Comparison of ENCODE assay signal across 1 cellular context in the genomic region with DNA sequence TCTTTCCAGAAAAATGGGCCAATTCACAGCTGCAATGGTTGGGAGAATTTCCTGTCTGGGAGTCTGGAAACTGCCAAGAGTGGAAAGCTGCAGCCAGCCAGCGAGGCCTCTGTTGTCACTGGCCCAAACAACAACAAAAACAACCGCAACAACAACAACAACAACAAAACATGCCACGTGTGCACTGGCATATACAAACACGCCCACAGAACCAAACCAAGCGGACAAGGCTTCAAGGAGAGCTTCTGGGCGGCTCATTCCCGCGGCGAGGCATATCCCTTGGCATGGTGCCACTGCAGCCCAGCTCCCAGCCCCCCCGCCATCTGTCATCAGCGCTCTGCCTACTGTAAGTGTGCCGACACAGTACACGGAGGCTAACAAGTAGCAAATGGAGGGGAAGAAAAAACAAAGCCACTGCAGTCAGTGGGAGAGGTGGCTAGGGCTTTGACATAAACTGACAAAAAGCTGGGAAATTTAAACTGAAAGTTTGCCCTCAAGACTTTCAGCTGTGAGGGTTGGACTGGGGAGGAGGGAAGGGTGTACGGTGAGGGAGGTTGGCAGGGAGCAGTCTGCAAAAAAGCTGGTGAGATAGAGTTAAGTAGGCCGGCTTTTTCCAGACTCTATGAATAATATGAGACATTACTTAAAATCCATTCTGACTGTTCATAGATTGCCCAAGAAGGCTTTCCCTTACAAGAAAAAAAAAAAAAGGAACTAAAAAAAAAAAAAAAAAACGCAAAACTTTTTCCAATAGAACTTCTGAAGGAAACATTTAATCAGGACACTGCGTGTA.
A peak's percentile ranks its signal among the peaks of the same experiment; 100 is the strongest.
TF ChIP-seq lines count a peak whose summit lies in the region.

No MANE protein-coding gene starts in this region.

TF ChIP-seq in HEK293, 187 proteins besides CTCF, POLR2A, EP300 and RAD21 (continued from another document and continues in another):
- TF ChIP-seq, protein P1, sequence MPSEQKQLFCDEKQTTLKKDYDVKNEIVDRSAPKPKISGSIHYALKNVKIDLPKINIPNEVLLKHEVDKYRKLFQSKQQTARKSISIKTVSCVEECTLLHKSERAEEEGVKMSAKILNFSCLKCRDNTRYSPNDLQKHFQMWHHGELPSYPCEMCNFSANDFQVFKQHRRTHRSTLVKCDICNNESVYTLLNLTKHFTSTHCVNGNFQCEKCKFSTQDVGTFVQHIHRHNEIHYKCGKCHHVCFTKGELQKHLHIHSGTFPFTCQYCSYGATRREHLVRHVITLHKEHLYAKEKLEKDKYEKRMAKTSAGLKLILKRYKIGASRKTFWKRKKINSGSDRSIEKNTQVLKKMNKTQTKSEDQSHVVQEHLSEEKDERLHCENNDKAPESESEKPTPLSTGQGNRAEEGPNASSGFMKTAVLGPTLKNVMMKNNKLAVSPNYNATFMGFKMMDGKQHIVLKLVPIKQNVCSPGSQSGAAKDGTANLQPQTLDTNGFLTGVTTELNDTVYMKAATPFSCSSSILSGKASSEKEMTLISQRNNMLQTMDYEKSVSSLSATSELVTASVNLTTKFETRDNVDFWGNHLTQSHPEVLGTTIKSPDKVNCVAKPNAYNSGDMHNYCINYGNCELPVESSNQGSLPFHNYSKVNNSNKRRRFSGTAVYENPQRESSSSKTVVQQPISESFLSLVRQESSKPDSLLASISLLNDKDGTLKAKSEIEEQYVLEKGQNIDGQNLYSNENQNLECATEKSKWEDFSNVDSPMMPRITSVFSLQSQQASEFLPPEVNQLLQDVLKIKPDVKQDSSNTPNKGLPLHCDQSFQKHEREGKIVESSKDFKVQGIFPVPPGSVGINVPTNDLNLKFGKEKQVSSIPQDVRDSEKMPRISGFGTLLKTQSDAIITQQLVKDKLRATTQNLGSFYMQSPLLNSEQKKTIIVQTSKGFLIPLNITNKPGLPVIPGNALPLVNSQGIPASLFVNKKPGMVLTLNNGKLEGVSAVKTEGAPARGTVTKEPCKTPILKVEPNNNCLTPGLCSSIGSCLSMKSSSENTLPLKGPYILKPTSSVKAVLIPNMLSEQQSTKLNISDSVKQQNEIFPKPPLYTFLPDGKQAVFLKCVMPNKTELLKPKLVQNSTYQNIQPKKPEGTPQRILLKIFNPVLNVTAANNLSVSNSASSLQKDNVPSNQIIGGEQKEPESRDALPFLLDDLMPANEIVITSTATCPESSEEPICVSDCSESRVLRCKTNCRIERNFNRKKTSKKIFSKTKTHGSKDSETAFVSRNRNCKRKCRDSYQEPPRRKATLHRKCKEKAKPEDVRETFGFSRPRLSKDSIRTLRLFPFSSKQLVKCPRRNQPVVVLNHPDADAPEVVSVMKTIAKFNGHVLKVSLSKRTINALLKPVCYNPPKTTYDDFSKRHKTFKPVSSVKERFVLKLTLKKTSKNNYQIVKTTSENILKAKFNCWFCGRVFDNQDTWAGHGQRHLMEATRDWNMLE (tag by site-specific recombination; conservative IDR thresholded peaks at IDR 0.05; ENCODE audit: low read depth): no peak
- no peak for TF ChIP-seq ZFP3 (tag by site-specific recombination; IDR thresholded peaks at IDR 0.05; ENCODE audit: low read depth)
- TF ChIP-seq ZNF585B (tag by site-specific recombination; IDR thresholded peaks at IDR 0.05): no peak
- TF ChIP-seq, protein P2, sequence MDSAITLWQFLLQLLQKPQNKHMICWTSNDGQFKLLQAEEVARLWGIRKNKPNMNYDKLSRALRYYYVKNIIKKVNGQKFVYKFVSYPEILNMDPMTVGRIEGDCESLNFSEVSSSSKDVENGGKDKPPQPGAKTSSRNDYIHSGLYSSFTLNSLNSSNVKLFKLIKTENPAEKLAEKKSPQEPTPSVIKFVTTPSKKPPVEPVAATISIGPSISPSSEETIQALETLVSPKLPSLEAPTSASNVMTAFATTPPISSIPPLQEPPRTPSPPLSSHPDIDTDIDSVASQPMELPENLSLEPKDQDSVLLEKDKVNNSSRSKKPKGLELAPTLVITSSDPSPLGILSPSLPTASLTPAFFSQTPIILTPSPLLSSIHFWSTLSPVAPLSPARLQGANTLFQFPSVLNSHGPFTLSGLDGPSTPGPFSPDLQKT (IDR thresholded peaks at IDR 0.05; ENCODE audit: borderline replicate concordance, low read depth, low read length): no peak
- no peak for TF ChIP-seq ZNF114 (tag by site-specific recombination; IDR thresholded peaks at IDR 0.05)
- TF ChIP-seq, protein P3, sequence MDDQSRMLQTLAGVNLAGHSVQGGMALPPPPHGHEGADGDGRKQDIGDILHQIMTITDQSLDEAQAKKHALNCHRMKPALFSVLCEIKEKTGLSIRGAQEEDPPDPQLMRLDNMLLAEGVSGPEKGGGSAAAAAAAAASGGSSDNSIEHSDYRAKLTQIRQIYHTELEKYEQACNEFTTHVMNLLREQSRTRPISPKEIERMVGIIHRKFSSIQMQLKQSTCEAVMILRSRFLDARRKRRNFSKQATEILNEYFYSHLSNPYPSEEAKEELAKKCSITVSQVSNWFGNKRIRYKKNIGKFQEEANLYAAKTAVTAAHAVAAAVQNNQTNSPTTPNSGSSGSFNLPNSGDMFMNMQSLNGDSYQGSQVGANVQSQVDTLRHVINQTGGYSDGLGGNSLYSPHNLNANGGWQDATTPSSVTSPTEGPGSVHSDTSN (CRISPR knock-in tag; IDR thresholded peaks at IDR 0.05): no peak
- TF ChIP-seq, protein P4, sequence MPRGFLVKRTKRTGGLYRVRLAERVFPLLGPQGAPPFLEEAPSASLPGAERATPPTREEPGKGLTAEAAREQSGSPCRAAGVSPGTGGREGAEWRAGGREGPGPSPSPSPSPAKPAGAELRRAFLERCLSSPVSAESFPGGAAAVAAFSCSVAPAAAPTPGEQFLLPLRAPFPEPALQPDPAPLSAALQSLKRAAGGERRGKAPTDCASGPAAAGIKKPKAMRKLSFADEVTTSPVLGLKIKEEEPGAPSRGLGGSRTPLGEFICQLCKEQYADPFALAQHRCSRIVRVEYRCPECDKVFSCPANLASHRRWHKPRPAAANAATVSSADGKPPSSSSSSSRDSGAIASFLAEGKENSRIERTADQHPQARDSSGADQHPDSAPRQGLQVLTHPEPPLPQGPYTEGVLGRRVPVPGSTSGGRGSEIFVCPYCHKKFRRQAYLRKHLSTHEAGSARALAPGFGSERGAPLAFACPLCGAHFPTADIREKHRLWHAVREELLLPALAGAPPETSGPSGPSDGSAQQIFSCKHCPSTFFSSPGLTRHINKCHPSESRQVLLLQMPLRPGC (tag by site-specific recombination; IDR thresholded peaks at IDR 0.05): no peak
- no peak for TF ChIP-seq ZNF433 (tag by site-specific recombination; IDR thresholded peaks at IDR 0.05; ENCODE audit: low read depth)
- TF ChIP-seq ZNF596 (tag by site-specific recombination; IDR thresholded peaks at IDR 0.05): no peak
- TF ChIP-seq ZBTB48 (tag by site-specific recombination; IDR thresholded peaks at IDR 0.05): peak; percentile 87
- no peak for TF ChIP-seq ZNF404 (tag by site-specific recombination; IDR thresholded peaks at IDR 0.05)
- TF ChIP-seq ZFP69B (tag by site-specific recombination; IDR thresholded peaks at IDR 0.05): no peak
- TF ChIP-seq ZNF843 (tag by site-specific recombination; IDR thresholded peaks at IDR 0.05): 0 out of 2 replicates have a peak, but pooled peaks have one; percentile 45
- TF ChIP-seq, protein P5, sequence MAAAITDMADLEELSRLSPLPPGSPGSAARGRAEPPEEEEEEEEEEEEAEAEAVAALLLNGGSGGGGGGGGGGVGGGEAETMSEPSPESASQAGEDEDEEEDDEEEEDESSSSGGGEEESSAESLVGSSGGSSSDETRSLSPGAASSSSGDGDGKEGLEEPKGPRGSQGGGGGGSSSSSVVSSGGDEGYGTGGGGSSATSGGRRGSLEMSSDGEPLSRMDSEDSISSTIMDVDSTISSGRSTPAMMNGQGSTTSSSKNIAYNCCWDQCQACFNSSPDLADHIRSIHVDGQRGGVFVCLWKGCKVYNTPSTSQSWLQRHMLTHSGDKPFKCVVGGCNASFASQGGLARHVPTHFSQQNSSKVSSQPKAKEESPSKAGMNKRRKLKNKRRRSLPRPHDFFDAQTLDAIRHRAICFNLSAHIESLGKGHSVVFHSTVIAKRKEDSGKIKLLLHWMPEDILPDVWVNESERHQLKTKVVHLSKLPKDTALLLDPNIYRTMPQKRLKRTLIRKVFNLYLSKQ (tag by site-specific recombination; IDR thresholded peaks at IDR 0.05; ENCODE audit: borderline replicate concordance): no peak
- TF ChIP-seq ZBTB20 (tag by site-specific recombination; IDR thresholded peaks at IDR 0.05): no peak
- TF ChIP-seq ZNF670 (tag by site-specific recombination; IDR thresholded peaks at IDR 0.05; ENCODE audit: low read depth): no peak
- no peak for TF ChIP-seq ZNF155 (tag by site-specific recombination; IDR thresholded peaks at IDR 0.05)
- TF ChIP-seq IKZF3 (tag by site-specific recombination; IDR thresholded peaks at IDR 0.05): 0 out of 2 replicates have a peak, but pooled peaks have one; percentile 42
- TF ChIP-seq, protein P6, sequence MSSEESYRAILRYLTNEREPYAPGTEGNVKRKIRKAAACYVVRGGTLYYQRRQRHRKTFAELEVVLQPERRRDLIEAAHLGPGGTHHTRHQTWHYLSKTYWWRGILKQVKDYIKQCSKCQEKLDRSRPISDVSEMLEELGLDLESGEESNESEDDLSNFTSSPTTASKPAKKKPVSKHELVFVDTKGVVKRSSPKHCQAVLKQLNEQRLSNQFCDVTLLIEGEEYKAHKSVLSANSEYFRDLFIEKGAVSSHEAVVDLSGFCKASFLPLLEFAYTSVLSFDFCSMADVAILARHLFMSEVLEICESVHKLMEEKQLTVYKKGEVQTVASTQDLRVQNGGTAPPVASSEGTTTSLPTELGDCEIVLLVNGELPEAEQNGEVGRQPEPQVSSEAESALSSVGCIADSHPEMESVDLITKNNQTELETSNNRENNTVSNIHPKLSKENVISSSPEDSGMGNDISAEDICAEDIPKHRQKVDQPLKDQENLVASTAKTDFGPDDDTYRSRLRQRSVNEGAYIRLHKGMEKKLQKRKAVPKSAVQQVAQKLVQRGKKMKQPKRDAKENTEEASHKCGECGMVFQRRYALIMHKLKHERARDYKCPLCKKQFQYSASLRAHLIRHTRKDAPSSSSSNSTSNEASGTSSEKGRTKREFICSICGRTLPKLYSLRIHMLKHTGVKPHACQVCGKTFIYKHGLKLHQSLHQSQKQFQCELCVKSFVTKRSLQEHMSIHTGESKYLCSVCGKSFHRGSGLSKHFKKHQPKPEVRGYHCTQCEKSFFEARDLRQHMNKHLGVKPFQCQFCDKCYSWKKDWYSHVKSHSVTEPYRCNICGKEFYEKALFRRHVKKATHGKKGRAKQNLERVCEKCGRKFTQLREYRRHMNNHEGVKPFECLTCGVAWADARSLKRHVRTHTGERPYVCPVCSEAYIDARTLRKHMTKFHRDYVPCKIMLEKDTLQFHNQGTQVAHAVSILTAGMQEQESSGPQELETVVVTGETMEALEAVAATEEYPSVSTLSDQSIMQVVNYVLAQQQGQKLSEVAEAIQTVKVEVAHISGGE (tag by site-specific recombination; conservative IDR thresholded peaks at IDR 0.05; ENCODE audit: low read depth): no peak
- TF ChIP-seq OSR2 (tag by site-specific recombination; IDR thresholded peaks at IDR 0.05): peak; percentile 98
- TF ChIP-seq BCL11B (tag by site-specific recombination; IDR thresholded peaks at IDR 0.05; ENCODE audit: low read depth): no peak
- no peak for TF ChIP-seq ZNF292 (tag by site-specific recombination; IDR thresholded peaks at IDR 0.05; ENCODE audit: borderline replicate concordance, low read depth)
- TF ChIP-seq ZNF426 (tag by site-specific recombination; IDR thresholded peaks at IDR 0.05): no peak
- no peak for TF ChIP-seq ZNF223 (tag by site-specific recombination; IDR thresholded peaks at IDR 0.05)
- no peak for TF ChIP-seq TCF7L2 (IDR thresholded peaks at IDR 0.05; ENCODE audit: borderline replicate concordance, low read depth, low read length)
- TF ChIP-seq ZNF521 (tag by site-specific recombination; IDR thresholded peaks at IDR 0.05): no peak
- TF ChIP-seq, protein P7, sequence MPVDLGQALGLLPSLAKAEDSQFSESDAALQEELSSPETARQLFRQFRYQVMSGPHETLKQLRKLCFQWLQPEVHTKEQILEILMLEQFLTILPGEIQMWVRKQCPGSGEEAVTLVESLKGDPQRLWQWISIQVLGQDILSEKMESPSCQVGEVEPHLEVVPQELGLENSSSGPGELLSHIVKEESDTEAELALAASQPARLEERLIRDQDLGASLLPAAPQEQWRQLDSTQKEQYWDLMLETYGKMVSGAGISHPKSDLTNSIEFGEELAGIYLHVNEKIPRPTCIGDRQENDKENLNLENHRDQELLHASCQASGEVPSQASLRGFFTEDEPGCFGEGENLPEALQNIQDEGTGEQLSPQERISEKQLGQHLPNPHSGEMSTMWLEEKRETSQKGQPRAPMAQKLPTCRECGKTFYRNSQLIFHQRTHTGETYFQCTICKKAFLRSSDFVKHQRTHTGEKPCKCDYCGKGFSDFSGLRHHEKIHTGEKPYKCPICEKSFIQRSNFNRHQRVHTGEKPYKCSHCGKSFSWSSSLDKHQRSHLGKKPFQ (tag by site-specific recombination; IDR thresholded peaks at IDR 0.05): no peak
- TF ChIP-seq, protein P8, sequence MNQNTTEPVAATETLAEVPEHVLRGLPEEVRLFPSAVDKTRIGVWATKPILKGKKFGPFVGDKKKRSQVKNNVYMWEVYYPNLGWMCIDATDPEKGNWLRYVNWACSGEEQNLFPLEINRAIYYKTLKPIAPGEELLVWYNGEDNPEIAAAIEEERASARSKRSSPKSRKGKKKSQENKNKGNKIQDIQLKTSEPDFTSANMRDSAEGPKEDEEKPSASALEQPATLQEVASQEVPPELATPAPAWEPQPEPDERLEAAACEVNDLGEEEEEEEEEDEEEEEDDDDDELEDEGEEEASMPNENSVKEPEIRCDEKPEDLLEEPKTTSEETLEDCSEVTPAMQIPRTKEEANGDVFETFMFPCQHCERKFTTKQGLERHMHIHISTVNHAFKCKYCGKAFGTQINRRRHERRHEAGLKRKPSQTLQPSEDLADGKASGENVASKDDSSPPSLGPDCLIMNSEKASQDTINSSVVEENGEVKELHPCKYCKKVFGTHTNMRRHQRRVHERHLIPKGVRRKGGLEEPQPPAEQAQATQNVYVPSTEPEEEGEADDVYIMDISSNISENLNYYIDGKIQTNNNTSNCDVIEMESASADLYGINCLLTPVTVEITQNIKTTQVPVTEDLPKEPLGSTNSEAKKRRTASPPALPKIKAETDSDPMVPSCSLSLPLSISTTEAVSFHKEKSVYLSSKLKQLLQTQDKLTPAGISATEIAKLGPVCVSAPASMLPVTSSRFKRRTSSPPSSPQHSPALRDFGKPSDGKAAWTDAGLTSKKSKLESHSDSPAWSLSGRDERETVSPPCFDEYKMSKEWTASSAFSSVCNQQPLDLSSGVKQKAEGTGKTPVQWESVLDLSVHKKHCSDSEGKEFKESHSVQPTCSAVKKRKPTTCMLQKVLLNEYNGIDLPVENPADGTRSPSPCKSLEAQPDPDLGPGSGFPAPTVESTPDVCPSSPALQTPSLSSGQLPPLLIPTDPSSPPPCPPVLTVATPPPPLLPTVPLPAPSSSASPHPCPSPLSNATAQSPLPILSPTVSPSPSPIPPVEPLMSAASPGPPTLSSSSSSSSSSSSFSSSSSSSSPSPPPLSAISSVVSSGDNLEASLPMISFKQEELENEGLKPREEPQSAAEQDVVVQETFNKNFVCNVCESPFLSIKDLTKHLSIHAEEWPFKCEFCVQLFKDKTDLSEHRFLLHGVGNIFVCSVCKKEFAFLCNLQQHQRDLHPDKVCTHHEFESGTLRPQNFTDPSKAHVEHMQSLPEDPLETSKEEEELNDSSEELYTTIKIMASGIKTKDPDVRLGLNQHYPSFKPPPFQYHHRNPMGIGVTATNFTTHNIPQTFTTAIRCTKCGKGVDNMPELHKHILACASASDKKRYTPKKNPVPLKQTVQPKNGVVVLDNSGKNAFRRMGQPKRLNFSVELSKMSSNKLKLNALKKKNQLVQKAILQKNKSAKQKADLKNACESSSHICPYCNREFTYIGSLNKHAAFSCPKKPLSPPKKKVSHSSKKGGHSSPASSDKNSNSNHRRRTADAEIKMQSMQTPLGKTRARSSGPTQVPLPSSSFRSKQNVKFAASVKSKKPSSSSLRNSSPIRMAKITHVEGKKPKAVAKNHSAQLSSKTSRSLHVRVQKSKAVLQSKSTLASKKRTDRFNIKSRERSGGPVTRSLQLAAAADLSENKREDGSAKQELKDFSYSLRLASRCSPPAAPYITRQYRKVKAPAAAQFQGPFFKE (tag by site-specific recombination; IDR thresholded peaks at IDR 0.05; ENCODE audit: borderline replicate concordance): no peak
- TF ChIP-seq ZNF266 (tag by site-specific recombination; IDR thresholded peaks at IDR 0.05; ENCODE audit: low read depth): no peak
- no peak for TF ChIP-seq ZNF76 (tag by site-specific recombination; IDR thresholded peaks at IDR 0.05; ENCODE audit: borderline replicate concordance, low read depth)
